20 cellular contexts compared by ENCODE assay signal in the genomic region with DNA sequence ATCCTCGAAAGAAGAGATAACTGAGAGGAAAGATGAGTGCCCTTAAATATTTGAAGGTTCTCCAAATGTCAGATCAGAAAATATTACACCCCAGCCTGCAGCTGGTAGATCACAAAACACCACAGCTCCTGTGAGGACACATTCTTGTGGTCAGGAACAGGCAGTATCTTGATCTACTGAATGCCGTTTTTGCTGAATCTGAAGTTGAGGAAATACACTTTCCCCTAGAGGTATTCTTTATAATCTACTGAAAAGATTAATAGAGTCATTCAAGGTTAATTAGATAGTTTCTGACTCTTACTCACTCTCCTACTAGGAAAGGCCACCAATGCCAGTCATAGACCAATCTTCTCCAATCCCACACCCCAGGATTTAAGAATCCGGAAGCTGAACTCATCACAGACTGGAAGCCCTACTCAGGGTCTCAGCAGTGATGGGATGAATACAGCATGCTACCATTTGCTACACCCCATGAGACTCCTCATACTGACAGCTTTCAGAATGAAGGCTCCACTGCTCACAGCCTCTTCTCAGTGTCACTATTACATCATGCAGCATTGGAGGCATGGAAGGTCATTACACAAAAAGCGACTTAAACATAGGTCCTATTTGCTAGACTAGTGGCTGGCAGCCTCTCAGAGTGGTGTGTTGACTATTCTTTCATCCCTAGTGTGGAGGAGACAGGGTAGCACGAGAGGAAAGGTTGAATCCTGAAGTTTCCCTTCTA.
DNase-seq lines count a peak whose midpoint lies in the region; TF ChIP-seq lines count a peak whose summit lies in the region.
"Had no signal": no experiment of that assay in that cellular context is flagged by ENCODE, and none has a peak within 500 bp of the region (broad histone marks: within the 10 kb centered on the region; RNA-seq: fewer than 3 reads in every experiment).

No MANE protein-coding gene starts in this region.

- DNase-seq in GM04504 (ENCODE audit: low read depth) (peak; percentile 2), MV-4-11 (lab: John Stamatoyannopoulos, UW) (peak; percentile 36), astrocyte of the spinal cord (ENCODE audit: low read depth, low spot score) (peak; percentile 30), myocyte (ENCODE audit: low read depth) (peak; percentile 68), COLO668 (lab: John Stamatoyannopoulos, UW; ENCODE audit: unreplicated experiment) (no peak), GM19240 (ENCODE audit: insufficient read length, low spot score) (no peak), inferior parietal cortex (ENCODE audit: extremely low spot score) (no peak)
- no peak for DNase-seq in activated T-cell treated with anti-CD3 and anti-CD28 coated beads, Interleukin-2, amount 50 U/mL, for 48 hours
- DNase-seq: activated CD4-positive, alpha-beta T cell treated with anti-CD3 and anti-CD28 coated beads, Interleukin-2, amount 50 U/mL, for 48 hours; activated naive CD4-positive, alpha-beta T cell treated with anti-CD3 and anti-CD28 coated beads for 36 hours; activated T-cell treated with anti-CD3 and anti-CD28 coated beads for 4 hours; AML-193; body of pancreas; Caco-2; H9; left lung; NCI-H2227 treated with DMSO at 0.1 percent for 48 hours; small intestine; stimulated activated CD4-positive, alpha-beta T cell treated with anti-CD3 and anti-CD28 coated beads, Interleukin-4, amount 100 ng/mL, for 4 hours; T-helper 1 cell had no signal

- no peak overlapping the region for H3K4me3 ChIP-seq in astrocyte of the spinal cord (ENCODE audit: low read depth, low read length)
- H3K4me3 ChIP-seq: body of pancreas, left lung had no signal

- in situ Hi-C loops in astrocyte of the spinal cord (cut with HindIII; ENCODE audit: low sequenced_read_pairs) = no loop called here

- TF ChIP-seq CTCF in astrocyte of the spinal cord (IDR thresholded peaks at IDR 0.05; ENCODE audit: low read depth, low read length) = no peak

Comparison
In these comparisons a context has a peak if more than half of its experiments do, and no peak if none do; other contexts are left out.
1. DNase-seq: peak in GM04504 (single experiment), MV-4-11 (single experiment), astrocyte of the spinal cord (single experiment) and myocyte (single experiment); none in COLO668 (single experiment), activated T-cell treated with anti-CD3 and anti-CD28 coated beads, Interleukin-2, amount 50 U/mL, for 48 hours (0 of 2), GM19240 (single experiment) and inferior parietal cortex (single experiment).